26 cellular contexts compared by ENCODE assay signal in genomic region chr7:51249187-51249945, GRCh38.
DNase-seq lines count a peak whose midpoint lies in the region; ATAC-seq and TF ChIP-seq lines count a peak whose summit lies in the region.
"Had no signal": no experiment of that assay in that cellular context is flagged by ENCODE, and none has a peak within 500 bp of the region (broad histone marks: within the 10 kb centered on the region; RNA-seq: fewer than 3 reads in every experiment).

No MANE protein-coding gene starts in this region.

- H3K27ac ChIP-seq in H9 (ENCODE audit: insufficient read length, low read depth, low read length) (no peak overlapping the region), hepatocyte (peak overlapping the region; percentile 51)
- H3K27ac ChIP-seq: C4-2B, epithelial cell of prostate, spleen, upper lobe of right lung had no signal

- H3K18ac ChIP-seq in H9 (ENCODE audit: insufficient read length, low read depth, low read length), result no peak overlapping the region

- H3K4me1 Mint-ChIP-seq in H9, result peaks cover 10 to 25% of the 10 kb centered on the region in 2 experiments
- no peaks in the 10 kb centered on the region for H3K4me1 Mint-ChIP-seq in activated naive CD8-positive, alpha-beta T cell treated with anti-CD3 and anti-CD28 coated beads for 36 hours
- H3K4me1 Mint-ChIP-seq: memory B cell, naive B cell had no signal

- DNase-seq in H9 (no peak), SW480 (ENCODE audit: low spot score) (peak; percentile 78), hepatocyte (ENCODE audit: low spot score) (no peak), renal cortical epithelial cell (ENCODE audit: low read depth) (peak; percentile 83), SK-N-DZ (ENCODE audit: low spot score) (no peak)
- DNase-seq in activated naive CD8-positive, alpha-beta T cell treated with anti-CD3 and anti-CD28 coated beads for 36 hours, result no peak
- DNase-seq: activated CD4-positive, alpha-beta memory T cell treated with anti-CD3 and anti-CD28 coated beads for 36 hours; activated CD4-positive, CD25-positive, alpha-beta regulatory T cell; activated gamma-delta T cell; EL; foreskin fibroblast; naive B cell; NCI-H2171 treated with DMSO at 0.1 percent for 48 hours; NCI-H526 treated with DMSO at 0.1 percent for 48 hours; spleen; stimulated activated CD4-positive, alpha-beta T cell treated with anti-CD3 and anti-CD28 coated beads, Interleukin-4, amount 100 ng/mL, for 1 hour; stimulated activated naive CD8-positive, alpha-beta T cell treated with anti-CD3 and anti-CD28 coated beads, Interleukin-15, Interleukin-2, amounts not matched to agents 100 U/mL and 50 U/mL, for 24 hours; T1000; upper lobe of right lung had no signal

- H2AK5ac ChIP-seq in H9 (ENCODE audit: insufficient read length, low read length), result no peak overlapping the region

- H4K20me1 ChIP-seq in H9 (ENCODE audit: control insufficient read depth, insufficient read depth, insufficient read length) (no peaks in the 10 kb centered on the region), hepatocyte (ENCODE audit: insufficient read depth, poor library complexity, severe bottlenecking) (no peaks in the 10 kb centered on the region)

- H3K4me1 ChIP-seq in H9 (ENCODE audit: insufficient read depth, low read length) (no peaks in the 10 kb centered on the region), hepatocyte (ENCODE audit: insufficient read depth) (no peaks in the 10 kb centered on the region)
- H3K4me1 ChIP-seq: spleen, upper lobe of right lung had no signal

- H3K36me3 ChIP-seq in hepatocyte (replicated peaks; ENCODE audit: insufficient read depth, low read depth), result no peaks in the 10 kb centered on the region
- H3K36me3 ChIP-seq: spleen, upper lobe of right lung had no signal

- no peaks in the 10 kb centered on the region for H3K36me3 Mint-ChIP-seq in H9 (ENCODE audit: insufficient read depth in 1 of 3, low read depth in 3 of 3)
- no peaks in the 10 kb centered on the region for H3K36me3 Mint-ChIP-seq in activated naive CD8-positive, alpha-beta T cell treated with anti-CD3 and anti-CD28 coated beads for 36 hours
- H3K36me3 Mint-ChIP-seq: activated CD4-positive, alpha-beta memory T cell treated with anti-CD3 and anti-CD28 coated beads for 36 hours; memory B cell; naive B cell had no signal

- no peak overlapping the region for H2BK120ac ChIP-seq in H9 (ENCODE audit: low read depth, low read length, poor library complexity, severe bottlenecking)

- no peak overlapping the region for H2BK20ac ChIP-seq in H9 (ENCODE audit: low read depth, low read length, poor library complexity, severe bottlenecking)

- H2AFZ ChIP-seq in H9 (ENCODE audit: low read length), result no peak overlapping the region
- H2AFZ ChIP-seq in hepatocyte, result no peak overlapping the region

- H4K5ac ChIP-seq in H9 (ENCODE audit: insufficient read length, low read depth, low read length), result no peak overlapping the region

- 0 out of 2 replicates have a peak overlapping the region, but pooled peaks have one; percentile 43 for H2BK15ac ChIP-seq in H9 (ENCODE audit: low read depth, low read length)

- no peak overlapping the region for H3K4me2 ChIP-seq in H9 (ENCODE audit: insufficient read depth, insufficient read length, low read length)
- H3K4me2 ChIP-seq in hepatocyte, result no peak overlapping the region

- H3K9me3 Mint-ChIP-seq in H9, result no peaks in the 10 kb centered on the region
- no peaks in the 10 kb centered on the region for H3K9me3 Mint-ChIP-seq in activated naive CD8-positive, alpha-beta T cell treated with anti-CD3 and anti-CD28 coated beads for 36 hours
- H3K9me3 Mint-ChIP-seq: activated CD4-positive, alpha-beta memory T cell treated with anti-CD3 and anti-CD28 coated beads for 36 hours; dendritic cell treated with granulocyte-macrophage colony-stimulating factor and Interleukin-4, amounts not matched to agents 40 ng/mL and 50 ng/mL, for 4 days; memory B cell; naive B cell had no signal

- H3K14ac ChIP-seq in H9 (ENCODE audit: insufficient read depth, low read length), result no peak overlapping the region

- H3K9ac ChIP-seq in H9 (ENCODE audit: extremely low read depth, insufficient read length, low read length), result no peak overlapping the region

- no peak overlapping the region for H3K4me3 Mint-ChIP-seq in H9
- H3K4me3 Mint-ChIP-seq in activated naive CD8-positive, alpha-beta T cell treated with anti-CD3 and anti-CD28 coated beads for 36 hours, result no peak overlapping the region
- H3K4me3 Mint-ChIP-seq: activated CD4-positive, alpha-beta memory T cell treated with anti-CD3 and anti-CD28 coated beads for 36 hours; dendritic cell treated with granulocyte-macrophage colony-stimulating factor and Interleukin-4, amounts not matched to agents 40 ng/mL and 50 ng/mL, for 4 days; memory B cell; naive B cell had no signal

- ATAC-seq in GM21717 (IDR thresholded peaks at IDR 0.05; ENCODE audit: unreplicated experiment), result no peak
- ATAC-seq in GM19351 (IDR thresholded peaks at IDR 0.05; ENCODE audit: unreplicated experiment), result no peak
- ATAC-seq: K562; stimulated activated naive CD8-positive, alpha-beta T cell treated with anti-CD3 and anti-CD28 coated beads, Interleukin-15, Interleukin-2, amounts not matched to agents 100 U/mL and 50 U/mL, for 24 hours; upper lobe of right lung had no signal

- H3K79me1 ChIP-seq in H9 (ENCODE audit: insufficient read depth, low read depth, low read length, poor library complexity, severe bottlenecking), result peaks cover 5% of the 10 kb centered on the region

- no peak overlapping the region for H3K23ac ChIP-seq in H9 (ENCODE audit: insufficient read length, low read depth, low read length)

- no peaks in the 10 kb centered on the region for H3K9me3 ChIP-seq in H9 (ENCODE audit: control insufficient read depth, low read depth, low read length)
- H3K9me3 ChIP-seq in hepatocyte (ENCODE audit: low read depth), result no peaks in the 10 kb centered on the region
- H3K9me3 ChIP-seq: spleen, upper lobe of right lung had no signal

- H4K91ac ChIP-seq in H9 (ENCODE audit: insufficient read length, low read depth, low read length), result no peak overlapping the region

- no peak overlapping the region for H4K8ac ChIP-seq in H9 (replicated peaks; ENCODE audit: insufficient read length, low read depth, low read length)

- no peaks in the 10 kb centered on the region for H3K23me2 ChIP-seq in H9 (ENCODE audit: insufficient read length, low read depth, low read length, poor library complexity, severe bottlenecking)

- no peak overlapping the region for H3K56ac ChIP-seq in H9 (ENCODE audit: insufficient read length, low read depth, low read length)

- no peaks in the 10 kb centered on the region for H3K27me3 ChIP-seq in H9 (ENCODE audit: insufficient read depth, low read length)
- no peaks in the 10 kb centered on the region for H3K27me3 ChIP-seq in hepatocyte
- H3K27me3 ChIP-seq: spleen, upper lobe of right lung had no signal

- no peak overlapping the region for H2BK12ac ChIP-seq in H9 (ENCODE audit: insufficient read length, low read depth, low read length)

- H3K27me3 Mint-ChIP-seq in H9 (ENCODE audit: low read depth), result no peaks in the 10 kb centered on the region; the same call in 1 of the 2 replicates
- H3K27me3 Mint-ChIP-seq in activated naive CD8-positive, alpha-beta T cell treated with anti-CD3 and anti-CD28 coated beads for 36 hours, result no peaks in the 10 kb centered on the region
- H3K27me3 Mint-ChIP-seq: naive B cell had no signal

- H3K4me3 ChIP-seq in hepatocyte, result no peak overlapping the region
- H3K4me3 ChIP-seq: K562, spleen, upper lobe of right lung had no signal

- WGBS in H9 (ENCODE audit: extremely low coverage, insufficient read length, low lambda C conversion rate), result 100% methylated on average over 1 of the region's 5 CpGs
- WGBS in hepatocyte (ENCODE audit: low lambda C conversion rate, missing lambda C conversion rate), result 86% methylated on average over 5 of the region's 5 CpGs

- peak overlapping the region in 1 of 3 experiments; percentile 45; a peak in 2 of 7 replicates for H3K27ac Mint-ChIP-seq in H9
- no peak overlapping the region for H3K27ac Mint-ChIP-seq in activated naive CD8-positive, alpha-beta T cell treated with anti-CD3 and anti-CD28 coated beads for 36 hours
- H3K27ac Mint-ChIP-seq: activated CD4-positive, alpha-beta memory T cell treated with anti-CD3 and anti-CD28 coated beads for 36 hours; dendritic cell treated with granulocyte-macrophage colony-stimulating factor and Interleukin-4, amounts not matched to agents 40 ng/mL and 50 ng/mL, for 4 days; memory B cell; naive B cell had no signal

- H3K9me2 ChIP-seq in hepatocyte (replicated peaks; ENCODE audit: insufficient read depth), result no peaks in the 10 kb centered on the region

- no peak overlapping the region for H3K4ac ChIP-seq in H9 (ENCODE audit: low read depth, low read length)

- TF ChIP-seq CTCF in H9 (conservative IDR thresholded peaks at IDR 0.05), result no peak
- TF ChIP-seq CTCF in hepatocyte (IDR thresholded peaks at IDR 0.05; ENCODE audit: poor library complexity), result no peak

- H2BK5ac ChIP-seq in H9 (ENCODE audit: insufficient read length, low read length), result no peak overlapping the region

- H3K79me2 ChIP-seq in H9 (ENCODE audit: insufficient read depth, low read length), result 0 out of 2 replicates have a peak, but pooled peaks cover 3% of the 10 kb centered on the region
- peaks cover 52% of the 10 kb centered on the region for H3K79me2 ChIP-seq in hepatocyte

- H3T11ph ChIP-seq in H9 (ENCODE audit: low read length), result no peak overlapping the region

Comparison
In these comparisons a context has a peak if more than half of its experiments do, and no peak if none do; other contexts are left out.
1. DNase-seq: peak in SW480 (single experiment) and renal cortical epithelial cell (single experiment); none in H9 (single experiment), hepatocyte (single experiment), SK-N-DZ (single experiment) and activated naive CD8-positive, alpha-beta T cell treated with anti-CD3 and anti-CD28 coated beads for 36 hours (single experiment).